In the genomic region with DNA sequence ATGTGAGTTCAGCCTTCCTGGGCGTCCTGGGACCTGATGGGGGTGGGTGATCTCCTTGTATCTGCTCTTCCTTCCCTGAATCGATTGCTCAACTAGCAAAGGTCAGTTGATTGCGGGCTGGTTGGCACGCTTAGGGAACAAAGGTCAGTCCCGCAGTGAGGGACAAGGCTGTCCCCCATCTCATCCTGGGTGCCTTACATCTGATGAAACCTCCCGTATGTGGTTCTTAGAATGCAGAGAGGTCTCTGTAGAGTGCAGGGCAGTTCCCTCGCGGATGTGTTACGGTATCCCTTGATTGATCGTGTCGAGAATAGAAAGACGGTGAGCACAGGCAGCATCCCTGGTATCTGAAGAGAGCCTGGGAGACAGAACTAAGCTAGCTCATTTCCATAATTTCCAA, we compare ENCODE assay signal across 15 cellular contexts. TPM values are rescaled to one million over a fixed set of nuclear protein-coding genes. Genes with fewer than 3 reads are reported as not detected.
DNase-seq lines count a peak whose midpoint lies in the region; ATAC-seq and TF ChIP-seq lines count a peak whose summit lies in the region.
"Had no signal": no experiment of that assay in that cellular context is flagged by ENCODE, and none has a peak within 500 bp of the region (broad histone marks: within the 10 kb centered on the region; RNA-seq: fewer than 3 reads in every experiment).

No MANE protein-coding gene starts in this region.

- H3K4me3 Mint-ChIP-seq in CD4-positive, alpha-beta T cell: no peak overlapping the region
- no peak overlapping the region for H3K4me3 Mint-ChIP-seq in dendritic cell treated with granulocyte-macrophage colony-stimulating factor and Interleukin-4, amounts not matched to agents 40 ng/mL and 50 ng/mL, for 4 days
- H3K4me3 Mint-ChIP-seq: GM23338; T-helper 2 cell treated with Interferon-gamma antibody and Interleukin-4, amounts not matched to agents 5 μg/mL and 100 μg/mL, for 36 hours had no signal

- H3K9me3 ChIP-seq in CD4-positive, alpha-beta T cell (ENCODE audit: control insufficient read depth, low read length): no peaks in the 10 kb centered on the region

- no peaks in the 10 kb centered on the region for H3K9me3 Mint-ChIP-seq in CD4-positive, alpha-beta T cell
- H3K9me3 Mint-ChIP-seq in dendritic cell treated with granulocyte-macrophage colony-stimulating factor and Interleukin-4, amounts not matched to agents 40 ng/mL and 50 ng/mL, for 4 days: no peaks in the 10 kb centered on the region
- H3K9me3 Mint-ChIP-seq: GM23338; T-helper 2 cell treated with Interferon-gamma antibody and Interleukin-4, amounts not matched to agents 5 μg/mL and 100 μg/mL, for 36 hours had no signal

- POLR2A ChIA-PET in CD4-positive, alpha-beta T cell (lab: Charles Lee): no interaction called here

- intact Hi-C loops in CD4-positive, alpha-beta T cell (cut with DNase I, micrococcal nuclease): no loop called here
- intact Hi-C loops in dendritic cell treated with granulocyte-macrophage colony-stimulating factor and Interleukin-4, amounts not matched to agents 40 ng/mL and 50 ng/mL, for 4 days (cut with micrococcal nuclease): loop anchor here (10.0 kb wide), 1 partner anchor 227 kb away; no protein-coding TSS in a partner anchor
- intact Hi-C loops in posterior vena cava (cut with DNase I): loop anchor here (5.0 to 10.0 kb wide), 3 partner anchors 140 to 227 kb away; a partner anchor contains a TSS

- ATAC-seq in CD4-positive, alpha-beta T cell (ENCODE audit: poor library complexity): no peak
- ATAC-seq in HG02763 (IDR thresholded peaks at IDR 0.05; ENCODE audit: unreplicated experiment): no peak
- no peak for ATAC-seq in GM18502 (IDR thresholded peaks at IDR 0.05; ENCODE audit: poor library complexity, unreplicated experiment)
- ATAC-seq: GM23338 had no signal

- peaks cover 78% of the 10 kb centered on the region for H3K36me3 Mint-ChIP-seq in CD4-positive, alpha-beta T cell (ENCODE audit: low read depth)
- H3K36me3 Mint-ChIP-seq in dendritic cell treated with granulocyte-macrophage colony-stimulating factor and Interleukin-4, amounts not matched to agents 40 ng/mL and 50 ng/mL, for 4 days (ENCODE audit: low read depth): peaks cover 88% of the 10 kb centered on the region

- H3K27me3 Mint-ChIP-seq in CD4-positive, alpha-beta T cell: no peaks in the 10 kb centered on the region
- H3K27me3 Mint-ChIP-seq in dendritic cell treated with granulocyte-macrophage colony-stimulating factor and Interleukin-4, amounts not matched to agents 40 ng/mL and 50 ng/mL, for 4 days: no peaks in the 10 kb centered on the region

- TF ChIP-seq CTCF in CD4-positive, alpha-beta T cell (IDR thresholded peaks at IDR 0.05): no peak

- peak overlapping the region; percentile 1 for H3K27ac ChIP-seq in CD4-positive, alpha-beta T cell (ENCODE audit: low read depth, low read length)
- H3K27ac ChIP-seq: dorsolateral prefrontal cortex, KMS-11 had no signal

- CTCF ChIA-PET in CD4-positive, alpha-beta T cell (lab: Charles Lee): interaction anchor here (6.7 kb wide), 1 partner anchor 70 kb away, joined by 101 read pairs; no protein-coding TSS in a partner anchor

- DNase-seq in CD4-positive, alpha-beta T cell: no peak
- DNase-seq in HuH-7 (ENCODE audit: low spot score) (peak; percentile 73), posterior vena cava (ENCODE audit: low spot score) (peak; percentile 44), SW 1271 (lab: John Stamatoyannopoulos, UW) (no peak)
- DNase-seq: aorta, C1 segment of cervical spinal cord, dorsolateral prefrontal cortex, NCI-H146, NCI-H510A treated with DMSO at 0.1 percent for 48 hours had no signal

- H3K27me3 ChIP-seq in CD4-positive, alpha-beta T cell (ENCODE audit: control insufficient read depth, insufficient read depth, low read length): no peaks in the 10 kb centered on the region
- H3K27me3 ChIP-seq: dorsolateral prefrontal cortex had no signal

- peaks cover 70% of the 10 kb centered on the region for H3K4me1 Mint-ChIP-seq in CD4-positive, alpha-beta T cell (ENCODE audit: low read depth)
- H3K4me1 Mint-ChIP-seq in dendritic cell treated with granulocyte-macrophage colony-stimulating factor and Interleukin-4, amounts not matched to agents 40 ng/mL and 50 ng/mL, for 4 days (ENCODE audit: low read depth): peaks cover 74% of the 10 kb centered on the region

- peak overlapping the region; percentile 78 for H3K27ac Mint-ChIP-seq in CD4-positive, alpha-beta T cell
- H3K27ac Mint-ChIP-seq in dendritic cell treated with granulocyte-macrophage colony-stimulating factor and Interleukin-4, amounts not matched to agents 40 ng/mL and 50 ng/mL, for 4 days: peak overlapping the region; percentile 61
- H3K27ac Mint-ChIP-seq: GM23338 had no signal

RNA-seq across cellular contexts. Expression of a gene that starts 56.4 kb away (rescaled TPM):
- total RNA-seq in CD4-positive, alpha-beta T cell: 1 to 10 TPM; 2.8 to 2.9 TPM
- total RNA-seq in posterior vena cava: 1 to 10 TPM in 1 of 2 donors, under 1 TPM in 1; 0.60 to 1.6 TPM

Comparison
In these comparisons a context has a peak if more than half of its experiments do, and no peak if none do; other contexts are left out.
1. DNase-seq: peak in HuH-7 (single experiment) and posterior vena cava (single experiment); none in CD4-positive, alpha-beta T cell (0 of 10) and SW 1271 (0 of 2).
2. intact Hi-C loops: an anchor here in dendritic cell treated with granulocyte-macrophage colony-stimulating factor and Interleukin-4, amounts not matched to agents 40 ng/mL and 50 ng/mL, for 4 days (10.0 kb wide) and posterior vena cava (5.0 to 10.0 kb wide); none called in CD4-positive, alpha-beta T cell.